Comparison of ENCODE assay signal across 7 cellular contexts in the genomic region with DNA sequence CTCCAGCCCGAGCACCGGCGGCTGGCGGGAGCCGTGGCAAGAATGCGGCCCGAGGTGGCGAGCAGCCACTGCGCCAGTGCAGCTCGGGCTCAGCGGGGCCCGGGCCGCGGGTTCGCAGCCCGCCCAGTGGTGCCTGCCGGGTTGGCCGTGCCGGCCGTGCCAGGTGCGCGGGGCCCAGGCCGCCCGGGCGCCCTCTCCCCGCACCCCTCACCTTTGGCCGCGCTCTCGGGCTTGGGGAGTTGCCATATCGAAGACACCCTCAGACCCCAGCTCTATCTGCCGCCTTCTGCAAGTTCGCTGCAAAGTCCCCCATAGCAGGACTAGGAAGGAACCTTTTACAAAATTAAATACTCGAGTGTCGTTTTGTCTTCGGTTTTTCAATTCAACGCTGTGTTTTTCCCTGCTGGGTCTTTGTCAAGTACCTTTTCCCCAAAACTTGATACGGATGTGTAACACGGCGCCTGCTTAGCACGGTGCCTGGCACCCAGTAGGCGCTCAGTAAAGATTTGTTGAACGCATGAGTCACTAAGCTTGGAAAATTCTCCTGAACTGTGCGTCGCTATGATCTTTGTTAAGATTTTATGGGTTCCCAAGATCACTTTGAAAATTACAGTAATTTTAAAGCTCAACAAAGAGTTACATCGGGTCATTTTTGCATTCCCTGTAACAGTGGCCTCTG. TPM values are rescaled to one million over a fixed set of nuclear protein-coding genes. Genes with fewer than 3 reads are reported as not detected.
DNase-seq lines count a peak whose midpoint lies in the region; ATAC-seq, FAIRE-seq and TF ChIP-seq lines count a peak whose summit lies in the region.

No MANE protein-coding gene starts in this region.

- H3K9me3 Mint-ChIP-seq in stimulated activated naive CD8-positive, alpha-beta T cell treated with anti-CD3 and anti-CD28 coated beads, Interleukin-15, amount 100 ng/mL, for 72 hours = no peaks in the 10 kb centered on the region

- DNase-seq in astrocyte of the cerebellum (ENCODE audit: low read depth) (no peak), kidney (no peak), NCI-H146 treated with DMSO at 0.1 percent for 48 hours (lab: John Stamatoyannopoulos, UW; ENCODE audit: unreplicated experiment) (no peak)
- DNase-seq in stimulated activated naive CD8-positive, alpha-beta T cell treated with anti-CD3 and anti-CD28 coated beads, Interleukin-15, amount 100 ng/mL, for 72 hours = no peak
- no peak for DNase-seq in stimulated activated CD4-positive, alpha-beta T cell treated with anti-CD3 and anti-CD28 coated beads, Interleukin-2, amount 100 ng/mL, for 48 hours

- H3K4me1 Mint-ChIP-seq in stimulated activated naive CD8-positive, alpha-beta T cell treated with anti-CD3 and anti-CD28 coated beads, Interleukin-15, amount 100 ng/mL, for 72 hours = peaks cover 46% of the 10 kb centered on the region

- no peak for FAIRE-seq in kidney (lab: Jason Lieb, UNC)

- H3K27ac Mint-ChIP-seq in stimulated activated naive CD8-positive, alpha-beta T cell treated with anti-CD3 and anti-CD28 coated beads, Interleukin-15, amount 100 ng/mL, for 72 hours = peak overlapping the region; percentile 27 to 77

- peaks cover 9% of the 10 kb centered on the region; the same call in 1 of the 2 replicates for H3K4me1 ChIP-seq in HUES48 (ENCODE audit: control insufficient read depth, insufficient read depth, low read length)
- H3K4me1 ChIP-seq in kidney (ENCODE audit: control insufficient read depth in 1 of 2, insufficient read depth in 1 of 2, low read depth in 1 of 2, low read length in 2 of 2) = peaks cover 3 to 19% of the 10 kb centered on the region in 2 donors

- H3K27ac ChIP-seq in HUES48 (ENCODE audit: low read depth, low read length) (peak overlapping the region; percentile 78), kidney (ENCODE audit: low read depth in 2 of 2, low read length in 2 of 2) (peak overlapping the region; percentile 52 to 80)

- peak; percentile 39 for ATAC-seq in GM18511 (IDR thresholded peaks at IDR 0.05; ENCODE audit: unreplicated experiment)
- ATAC-seq in stimulated activated naive CD8-positive, alpha-beta T cell treated with anti-CD3 and anti-CD28 coated beads, Interleukin-15, amount 100 ng/mL, for 72 hours = peak; percentile 43

- no peaks in the 10 kb centered on the region for H3K27me3 Mint-ChIP-seq in stimulated activated naive CD8-positive, alpha-beta T cell treated with anti-CD3 and anti-CD28 coated beads, Interleukin-15, amount 100 ng/mL, for 72 hours

- H3K9me3 ChIP-seq in HUES48 (ENCODE audit: control insufficient read depth, insufficient read depth, low read length) (no peaks in the 10 kb centered on the region), kidney (ENCODE audit: control insufficient read depth in 1 of 2, low read length in 2 of 2) (no peaks in the 10 kb centered on the region)

- TF ChIP-seq CTCF in astrocyte of the cerebellum (IDR thresholded peaks at IDR 0.05; ENCODE audit: low read depth, low read length, missing control alignments) (no peak), kidney (IDR thresholded peaks at IDR 0.05; ENCODE audit: borderline replicate concordance, extremely low read depth, insufficient read depth) (no peak)

- no peaks in the 10 kb centered on the region for H3K27me3 ChIP-seq in HUES48 (ENCODE audit: control insufficient read depth, insufficient read depth, low read length)

- H3K9ac ChIP-seq in HUES48 (ENCODE audit: low read depth, low read length) (peak overlapping the region; percentile 81), kidney (ENCODE audit: low read length in 2 of 2) (peak overlapping the region; percentile 41 to 62)

- H3K36me3 ChIP-seq in HUES48 (ENCODE audit: control insufficient read depth, insufficient read depth, low read length) (no peaks in the 10 kb centered on the region), kidney (ENCODE audit: control insufficient read depth in 1 of 2, insufficient read depth in 2 of 2, low read length in 2 of 2) (no peaks in the 10 kb centered on the region)

- H3K4me3 ChIP-seq in HUES48 (ENCODE audit: low read depth, low read length) (peak overlapping the region; percentile 84), astrocyte of the cerebellum (ENCODE audit: low read depth, low read length) (peak overlapping the region; percentile 99), kidney (ENCODE audit: low read length in 2 of 2) (peak overlapping the region; percentile 81 to 93)

- intact Hi-C loops in kidney (cut with DNase I) = no loop called here

- in situ Hi-C loops in astrocyte of the cerebellum (cut with HindIII; ENCODE audit: low sequenced_read_pairs) = no loop called here

- H3K4me3 Mint-ChIP-seq in stimulated activated naive CD8-positive, alpha-beta T cell treated with anti-CD3 and anti-CD28 coated beads, Interleukin-15, amount 100 ng/mL, for 72 hours = peak overlapping the region; percentile 89 to 99

RNA-seq across cellular contexts. Expression of gene STRADB, which starts 0.7 kb away (rescaled TPM):
- total RNA-seq in kidney = 26.1 TPM
- 60.3 TPM for polyA plus RNA-seq in kidney (ENCODE audit: insufficient read depth, low read depth, low replicate concordance)

RNA-seq across cellular contexts. Expression of gene TRAK2, which starts 0.9 kb away (rescaled TPM):
- 65.8 TPM for total RNA-seq in kidney
- polyA plus RNA-seq in kidney (ENCODE audit: insufficient read depth, low read depth, low replicate concordance) = 16.6 TPM
